ENCODE assay signal across 1 cellular context in genomic region chr11:59732403-59732975, GRCh38.
TF ChIP-seq lines count a peak whose summit lies in the region.

No MANE protein-coding gene starts in this region.

TF ChIP-seq in K562, 482 proteins besides CTCF, POLR2A, EP300 and RAD21:
- TF ChIP-seq SRF (CRISPR knock-in tag; IDR thresholded peaks at IDR 0.05) (peak; percentile 65 to 94; a peak in 3 of 4 replicates), STAT5A (IDR thresholded peaks at IDR 0.05; ENCODE audit: borderline replicate concordance, low read length) (peak; percentile 76), RFX1 (IDR thresholded peaks at IDR 0.05) (peak; percentile 56)
